10 cellular contexts compared by ENCODE assay signal in genomic region chr11:116580828-116581227, GRCh38.
A peak's percentile ranks its signal among the peaks of the same experiment; 100 is the strongest.
DNase-seq lines count a peak whose midpoint lies in the region; ATAC-seq and TF ChIP-seq lines count a peak whose summit lies in the region.
"Had no signal": no experiment of that assay in that cellular context is flagged by ENCODE, and none has a peak within 500 bp of the region (broad histone marks: within the 10 kb centered on the region; RNA-seq: fewer than 3 reads in every experiment).

No MANE protein-coding gene starts in this region.

- no peaks in the 10 kb centered on the region for H3K36me3 ChIP-seq in ectodermal cell (ENCODE audit: control insufficient read depth, insufficient read depth, low read length)
- H3K36me3 ChIP-seq in OCI-LY7 (ENCODE audit: insufficient read depth, low read length): no peaks in the 10 kb centered on the region

- no peak for TF ChIP-seq CTCF in nephron progenitor cell (IDR thresholded peaks at IDR 0.05)
- no peak for TF ChIP-seq CTCF in OCI-LY7 (conservative IDR thresholded peaks at IDR 0.05; ENCODE audit: low read length)

- H3K27ac Mint-ChIP-seq in nephron progenitor cell: no peak overlapping the region

- peaks cover 57% of the 10 kb centered on the region for H3K27me3 Mint-ChIP-seq in nephron progenitor cell (ENCODE audit: low read depth, poor library complexity)

- POLR2A ChIA-PET in OCI-LY7 (lab: Charles Lee): no interaction called here

- peaks cover 19% of the 10 kb centered on the region for H3K4me1 ChIP-seq in ectodermal cell (ENCODE audit: control insufficient read depth, insufficient read depth, low read length)
- H3K4me1 ChIP-seq in OCI-LY7 (ENCODE audit: insufficient read depth, low read length, poor library complexity, severe bottlenecking): no peaks in the 10 kb centered on the region

- H3K79me2 ChIP-seq in OCI-LY7 (ENCODE audit: insufficient read depth, low read depth, low read length): no peaks in the 10 kb centered on the region

- DNase-seq in GM03348 (ENCODE audit: low spot score) (peak; percentile 38), NCI-H2171 (lab: John Stamatoyannopoulos, UW) (peak; percentile 37), nephron progenitor cell (peak; percentile 38), OCI-LY7 (ENCODE audit: low spot score) (no peak)

- intact Hi-C loops in OCI-LY7 (cut with micrococcal nuclease; ENCODE audit: unreplicated experiment): no loop called here

- H3K4me3 Mint-ChIP-seq in nephron progenitor cell: peak overlapping the region; percentile 81

- H3K4me1 Mint-ChIP-seq in nephron progenitor cell: peaks cover 47% of the 10 kb centered on the region

- WGBS in ectodermal cell, 2 experiments: 0 to 1% methylated on average over 35 of the region's 35 CpGs

- no TSS peak for BruUV-seq in OCI-LY7 (replicated peaks; lab: Mats Ljungman, UMichigan)

- no peaks in the 10 kb centered on the region for H3K9me3 Mint-ChIP-seq in nephron progenitor cell

- no peaks in the 10 kb centered on the region for H3K36me3 Mint-ChIP-seq in nephron progenitor cell (ENCODE audit: low read depth)

- H3K27ac ChIP-seq in ectodermal cell (ENCODE audit: insufficient read depth, low read depth, low read length, poor library complexity, severe bottlenecking) (no peak overlapping the region), OCI-LY7 (ENCODE audit: low read depth, low read length, poor library complexity, severe bottlenecking) (no peak overlapping the region)
- H3K27ac ChIP-seq: C4-2B had no signal

- ATAC-seq in HG02623 (IDR thresholded peaks at IDR 0.05; ENCODE audit: unreplicated experiment): no peak
- ATAC-seq in esophagus mucosa: no peak
- ATAC-seq in GM21515 (IDR thresholded peaks at IDR 0.05; ENCODE audit: unreplicated experiment): no peak
- ATAC-seq: Right ventricle myocardium inferior had no signal

- CTCF ChIA-PET in OCI-LY7 (lab: Charles Lee; ENCODE audit: unreplicated experiment): no interaction called here

- H3K4me2 ChIP-seq in OCI-LY7 (ENCODE audit: low read length): no peak overlapping the region

- H3K9me3 ChIP-seq in ectodermal cell (ENCODE audit: control insufficient read depth, low read length): no peaks in the 10 kb centered on the region
- H3K9me3 ChIP-seq in OCI-LY7 (ENCODE audit: low read length): no peaks in the 10 kb centered on the region

- H4K20me1 ChIP-seq in OCI-LY7 (ENCODE audit: insufficient read depth, low read length): no peaks in the 10 kb centered on the region

- H3K27me3 ChIP-seq in ectodermal cell (ENCODE audit: control insufficient read depth, insufficient read depth, low read length, poor library complexity, severe bottlenecking): peaks cover 89% of the 10 kb centered on the region

- H3K4me3 ChIP-seq in ectodermal cell (ENCODE audit: insufficient read depth, low read depth, low read length): peak overlapping the region; percentile 13
- H3K4me3 ChIP-seq in OCI-LY7 (ENCODE audit: low read depth, low read length, poor library complexity, severe bottlenecking): no peak overlapping the region

- H3K9me2 ChIP-seq in OCI-LY7 (ENCODE audit: insufficient read depth, low read length): no peaks in the 10 kb centered on the region

- H2AFZ ChIP-seq in OCI-LY7 (ENCODE audit: low read length): no peak overlapping the region
